1 cellular context compared by ENCODE assay signal in the genomic region with DNA sequence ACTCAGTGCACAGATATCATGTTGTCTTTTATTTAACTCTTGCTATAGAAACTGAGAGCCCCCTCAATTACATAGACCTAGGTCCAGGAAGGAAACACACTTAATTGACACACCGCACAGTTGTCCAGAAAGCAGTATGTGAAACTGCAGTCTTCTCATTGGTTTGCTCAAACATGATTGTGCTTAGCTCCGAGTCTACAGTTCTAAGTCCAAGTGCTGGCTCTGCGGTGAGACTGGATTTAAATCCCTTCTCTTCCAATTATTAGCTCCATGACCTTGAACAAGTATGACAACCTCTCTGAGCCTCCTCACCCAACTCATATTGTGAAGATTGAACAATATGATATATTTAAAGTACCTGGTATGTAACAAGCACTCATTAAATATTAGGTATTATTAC.
TF ChIP-seq lines count a peak whose summit lies in the region.

No MANE protein-coding gene starts in this region.

TF ChIP-seq in liver, 16 proteins besides CTCF, POLR2A, EP300 and RAD21 (continued from another document):
- no peak for TF ChIP-seq ZBTB33 (IDR thresholded peaks at IDR 0.05)
- TF ChIP-seq ATF3 (IDR thresholded peaks at IDR 0.05), result no peak
- TF ChIP-seq FOXA1 (IDR thresholded peaks at IDR 0.05), result no peak
- no peak for TF ChIP-seq GABPA (IDR thresholded peaks at IDR 0.05 in 1 of 2, conservative IDR thresholded peaks at IDR 0.05 in 1 of 2)
- TF ChIP-seq NR2F2 (IDR thresholded peaks at IDR 0.05), result no peak
- TF ChIP-seq EGR1 (IDR thresholded peaks at IDR 0.05; ENCODE audit: low read depth in 2 of 2), result no peak
- TF ChIP-seq HNF4A (conservative IDR thresholded peaks at IDR 0.05), result peak; percentile 79 to 82
- TF ChIP-seq, protein P1, sequence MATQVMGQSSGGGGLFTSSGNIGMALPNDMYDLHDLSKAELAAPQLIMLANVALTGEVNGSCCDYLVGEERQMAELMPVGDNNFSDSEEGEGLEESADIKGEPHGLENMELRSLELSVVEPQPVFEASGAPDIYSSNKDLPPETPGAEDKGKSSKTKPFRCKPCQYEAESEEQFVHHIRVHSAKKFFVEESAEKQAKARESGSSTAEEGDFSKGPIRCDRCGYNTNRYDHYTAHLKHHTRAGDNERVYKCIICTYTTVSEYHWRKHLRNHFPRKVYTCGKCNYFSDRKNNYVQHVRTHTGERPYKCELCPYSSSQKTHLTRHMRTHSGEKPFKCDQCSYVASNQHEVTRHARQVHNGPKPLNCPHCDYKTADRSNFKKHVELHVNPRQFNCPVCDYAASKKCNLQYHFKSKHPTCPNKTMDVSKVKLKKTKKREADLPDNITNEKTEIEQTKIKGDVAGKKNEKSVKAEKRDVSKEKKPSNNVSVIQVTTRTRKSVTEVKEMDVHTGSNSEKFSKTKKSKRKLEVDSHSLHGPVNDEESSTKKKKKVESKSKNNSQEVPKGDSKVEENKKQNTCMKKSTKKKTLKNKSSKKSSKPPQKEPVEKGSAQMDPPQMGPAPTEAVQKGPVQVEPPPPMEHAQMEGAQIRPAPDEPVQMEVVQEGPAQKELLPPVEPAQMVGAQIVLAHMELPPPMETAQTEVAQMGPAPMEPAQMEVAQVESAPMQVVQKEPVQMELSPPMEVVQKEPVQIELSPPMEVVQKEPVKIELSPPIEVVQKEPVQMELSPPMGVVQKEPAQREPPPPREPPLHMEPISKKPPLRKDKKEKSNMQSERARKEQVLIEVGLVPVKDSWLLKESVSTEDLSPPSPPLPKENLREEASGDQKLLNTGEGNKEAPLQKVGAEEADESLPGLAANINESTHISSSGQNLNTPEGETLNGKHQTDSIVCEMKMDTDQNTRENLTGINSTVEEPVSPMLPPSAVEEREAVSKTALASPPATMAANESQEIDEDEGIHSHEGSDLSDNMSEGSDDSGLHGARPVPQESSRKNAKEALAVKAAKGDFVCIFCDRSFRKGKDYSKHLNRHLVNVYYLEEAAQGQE (IDR thresholded peaks at IDR 0.05), result no peak
